ENCODE assay signal across 12 cellular contexts in genomic region chr1:223153177-223154119, GRCh38. TPM values are rescaled to one million over a fixed set of nuclear protein-coding genes. Genes with fewer than 3 reads are reported as not detected.
DNase-seq lines count a peak whose midpoint lies in the region; ATAC-seq, FAIRE-seq and TF ChIP-seq lines count a peak whose summit lies in the region.
"Had no signal": no experiment of that assay in that cellular context is flagged by ENCODE, and none has a peak within 500 bp of the region (broad histone marks: within the 10 kb centered on the region; RNA-seq: fewer than 3 reads in every experiment).

No MANE protein-coding gene starts in this region.

- TF ChIP-seq RAD21 in SK-N-SH (IDR thresholded peaks at IDR 0.05; ENCODE audit: low read length) = no peak

- no peak overlapping the region for H3K4me2 ChIP-seq in DND-41 (ENCODE audit: insufficient read depth, low read length)
- no peak overlapping the region for H3K4me2 ChIP-seq in SK-N-SH
- no peak overlapping the region for H3K4me2 ChIP-seq in hepatocyte

- H3K4me3 ChIP-seq in DND-41 (ENCODE audit: low read depth in 1 of 2, low read length in 2 of 2) (no peak overlapping the region), SK-N-SH (ENCODE audit: low read depth in 2 of 2, low read length in 1 of 2) (no peak overlapping the region), fibroblast of pulmonary artery (replicated peaks; ENCODE audit: low read depth, low read length) (no peak overlapping the region), kidney (ENCODE audit: low read length in 2 of 2) (no peak overlapping the region), hepatocyte (no peak overlapping the region)

- intact Hi-C loops in kidney (cut with DNase I) = no loop called here

- DNase-seq in DND-41 (no peak), HT1080 (ENCODE audit: low read depth) (peak; percentile 89), SK-N-SH (no peak), fibroblast of pulmonary artery (ENCODE audit: low read depth) (peak; percentile 68), kidney (no peak), hepatocyte (ENCODE audit: low spot score) (no peak), NCI-H2196 treated with DMSO at 0.1 percent for 48 hours (lab: John Stamatoyannopoulos, UW; ENCODE audit: unreplicated experiment) (no peak)
- DNase-seq: CD4-positive, CD25-positive, alpha-beta regulatory T cell; NCI-H2081 treated with DMSO at 0.1 percent for 48 hours; T1000 had no signal

- H3K79me2 ChIP-seq in DND-41 (ENCODE audit: insufficient read depth, low read length) (no peaks in the 10 kb centered on the region), SK-N-SH (ENCODE audit: insufficient read depth) (no peaks in the 10 kb centered on the region), hepatocyte (no peaks in the 10 kb centered on the region)

- ATAC-seq in DND-41 (ENCODE audit: insufficient read depth, low read depth) (peak; percentile 35; the same call in 2 of the 3 replicates), GM21723 (IDR thresholded peaks at IDR 0.05; ENCODE audit: unreplicated experiment) (no peak)

- H3K9ac ChIP-seq in DND-41 (ENCODE audit: low read depth, low read length) (no peak overlapping the region), SK-N-SH (no peak overlapping the region), kidney (ENCODE audit: low read length in 2 of 2) (no peak overlapping the region)

- 48% methylated on average over 3 of the region's 3 CpGs for WGBS in SK-N-SH (ENCODE audit: low lambda C conversion rate)
- 82% methylated on average over 3 of the region's 3 CpGs for WGBS in hepatocyte (ENCODE audit: low lambda C conversion rate, missing lambda C conversion rate)

- H4K20me1 ChIP-seq in DND-41 (ENCODE audit: insufficient read depth, low read length) (no peaks in the 10 kb centered on the region), SK-N-SH (ENCODE audit: insufficient read depth) (no peaks in the 10 kb centered on the region), hepatocyte (ENCODE audit: insufficient read depth, poor library complexity, severe bottlenecking) (no peaks in the 10 kb centered on the region)

- POLR2A ChIA-PET in SK-N-SH (lab: Yijun Ruan, JAX) = no interaction called here

- no peak overlapping the region for H2AFZ ChIP-seq in DND-41 (ENCODE audit: low read depth, low read length)
- peak overlapping the region; percentile 51; the same call in 1 of the 2 replicates for H2AFZ ChIP-seq in SK-N-SH (ENCODE audit: low read depth)
- H2AFZ ChIP-seq in hepatocyte = no peak overlapping the region

- FAIRE-seq in kidney (lab: Jason Lieb, UNC) = no peak

- H3K36me3 ChIP-seq in DND-41 (ENCODE audit: insufficient read depth, low read length) = no peaks in the 10 kb centered on the region
- no peaks in the 10 kb centered on the region for H3K36me3 ChIP-seq in SK-N-SH (replicated peaks in 1 of 2; ENCODE audit: control insufficient read depth in 1 of 2, insufficient read depth in 2 of 2, low read length in 1 of 2)
- H3K36me3 ChIP-seq in kidney (ENCODE audit: control insufficient read depth in 1 of 2, insufficient read depth in 2 of 2, low read length in 2 of 2) = no peaks in the 10 kb centered on the region
- H3K36me3 ChIP-seq in hepatocyte (replicated peaks; ENCODE audit: insufficient read depth, low read depth) = no peaks in the 10 kb centered on the region

- peaks cover 8% of the 10 kb centered on the region for H3K4me1 ChIP-seq in DND-41 (ENCODE audit: insufficient read depth, low read length)
- no peaks in the 10 kb centered on the region; a peak in 1 of 4 replicates for H3K4me1 ChIP-seq in SK-N-SH (ENCODE audit: control insufficient read depth in 1 of 2, insufficient read depth in 2 of 2, low read depth in 1 of 2, low read length in 1 of 2)
- no peaks in the 10 kb centered on the region for H3K4me1 ChIP-seq in kidney (ENCODE audit: control insufficient read depth in 1 of 2, insufficient read depth in 1 of 2, low read depth in 1 of 2, low read length in 2 of 2)
- no peaks in the 10 kb centered on the region for H3K4me1 ChIP-seq in hepatocyte (ENCODE audit: insufficient read depth)

- TF ChIP-seq CTCF in DND-41 (IDR thresholded peaks at IDR 0.05; ENCODE audit: borderline replicate concordance, extremely low read depth, low read length, poor library complexity, severe bottlenecking) = no peak
- no peak for TF ChIP-seq CTCF in SK-N-SH (IDR thresholded peaks at IDR 0.05)
- TF ChIP-seq CTCF in fibroblast of pulmonary artery (IDR thresholded peaks at IDR 0.05; ENCODE audit: low read length, missing control alignments) = no peak
- TF ChIP-seq CTCF in kidney (IDR thresholded peaks at IDR 0.05; ENCODE audit: borderline replicate concordance, extremely low read depth, insufficient read depth) = no peak
- no peak for TF ChIP-seq CTCF in hepatocyte (IDR thresholded peaks at IDR 0.05; ENCODE audit: poor library complexity)

- H3F3A ChIP-seq in SK-N-SH (replicated peaks; ENCODE audit: insufficient read depth) = no peaks in the 10 kb centered on the region

- H3K27ac ChIP-seq in DND-41 (ENCODE audit: low read length) (no peak overlapping the region), SK-N-SH (ENCODE audit: low read depth in 2 of 2, low read length in 1 of 2) (no peak overlapping the region), kidney (ENCODE audit: low read depth in 2 of 2, low read length in 2 of 2) (no peak overlapping the region), hepatocyte (no peak overlapping the region)

- H3K27me3 ChIP-seq in DND-41 (ENCODE audit: insufficient read depth, low read length, poor library complexity) (peaks cover 3% of the 10 kb centered on the region), SK-N-SH (ENCODE audit: insufficient read depth) (peaks cover 5% of the 10 kb centered on the region; the same call in 1 of the 2 replicates), hepatocyte (no peaks in the 10 kb centered on the region)

- TF ChIP-seq EP300 in SK-N-SH (IDR thresholded peaks at IDR 0.05; ENCODE audit: borderline replicate concordance in 1 of 2, low read depth in 1 of 2, low read length in 1 of 2) = no peak

- H3K9me2 ChIP-seq in SK-N-SH (no peaks in the 10 kb centered on the region), hepatocyte (replicated peaks; ENCODE audit: insufficient read depth) (no peaks in the 10 kb centered on the region)

- CTCF ChIA-PET in SK-N-SH (lab: Yijun Ruan, JAX) = interaction anchor here (1.1 to 5.5 kb wide), 3 partner anchors 10 to 20 kb away, joined by 3 to 34 read pairs (median 6); partner anchors contain the start of gene TLR5

- no peaks in the 10 kb centered on the region for H3K9me3 ChIP-seq in DND-41 (ENCODE audit: insufficient read depth, low read length, severe bottlenecking)
- H3K9me3 ChIP-seq in SK-N-SH = no peaks in the 10 kb centered on the region
- H3K9me3 ChIP-seq in kidney (ENCODE audit: control insufficient read depth in 1 of 2, low read length in 2 of 2) = no peaks in the 10 kb centered on the region
- no peaks in the 10 kb centered on the region for H3K9me3 ChIP-seq in hepatocyte (ENCODE audit: low read depth)

TF ChIP-seq in SK-N-SH, 30 proteins besides CTCF, POLR2A, EP300 and RAD21:
- TF ChIP-seq REST (IDR thresholded peaks at IDR 0.05; ENCODE audit: low read depth, low read length) (peak; percentile 74; the same call in 1 of the 2 replicates), PBX3 (IDR thresholded peaks at IDR 0.05) (no peak), POLR2AphosphoS5 (IDR thresholded peaks at IDR 0.05; ENCODE audit: low read depth, low read length) (no peak), GABPA (IDR thresholded peaks at IDR 0.05; ENCODE audit: low read depth) (peak; percentile 22; the same call in 1 of the 2 replicates), TEAD4 (IDR thresholded peaks at IDR 0.05; ENCODE audit: borderline replicate concordance, insufficient read depth) (no peak), MXI1 (IDR thresholded peaks at IDR 0.05; ENCODE audit: low read depth, low read length) (no peak)

RNA-seq across cellular contexts. Expression of gene TLR5, which starts 10.4 kb away (rescaled TPM):
- not detected in 2 replicates for total RNA-seq in HT1080 (2014; rRNA removed; shearing (Covaris generic))
- not detected in 2 replicates for polyA plus RNA-seq in HT1080 (2015; cell fraction: cytosol; rRNA removed)
- polyA plus RNA-seq in HT1080 (2015; cell fraction: nucleus; rRNA removed) = 0.12 and 0.41 TPM in 2 replicates
- 0.02 TPM in 1 of 2 replicates, not detected in the other for polyA plus RNA-seq in SK-N-SH (2012; rRNA removed)
- polyA plus RNA-seq in SK-N-SH (2012; cell fraction: cytosol; rRNA removed) = 0.01 and 0.22 TPM in 2 replicates
- 0.04 and 0.14 TPM in 2 replicates for polyA plus RNA-seq in SK-N-SH (2012; cell fraction: nucleus; rRNA removed)
- 31.3 TPM for total RNA-seq in kidney
- 3.7 TPM for polyA plus RNA-seq in kidney (ENCODE audit: insufficient read depth, low read depth, low replicate concordance)
- total RNA-seq in hepatocyte = 0.88 and 1.9 TPM in 2 replicates
- polyA plus RNA-seq in hepatocyte = 1.5 TPM in 2 replicates
- total RNA-seq: OCI-LY7 had no signal

Comparison
In these comparisons a context has a peak if more than half of its experiments do, and no peak if none do; other contexts are left out.
1. DNase-seq: peak in HT1080 (single experiment) and fibroblast of pulmonary artery (single experiment); none in DND-41 (single experiment), SK-N-SH (single experiment), kidney (single experiment), hepatocyte (single experiment) and NCI-H2196 treated with DMSO at 0.1 percent for 48 hours (single experiment).
2. RNA of gene TLR5, which starts 10.4 kb away (total RNA-seq): 31.3 TPM in kidney (single experiment); 0.88 to 1.9 TPM in hepatocyte and not detected in HT1080; every median in the first group is over 10 times any median in the second.